Comparison of ENCODE assay signal across 8 cellular contexts in genomic region chr2:222319576-222320440, GRCh38. TPM values are rescaled to one million over a fixed set of nuclear protein-coding genes. Genes with fewer than 3 reads are reported as not detected.
DNase-seq lines count a peak whose midpoint lies in the region; ATAC-seq and TF ChIP-seq lines count a peak whose summit lies in the region.

No MANE protein-coding gene starts in this region.

- H3K27me3 ChIP-seq in Karpas-422 (ENCODE audit: low read length) (no peaks in the 10 kb centered on the region), sigmoid colon (peaks cover 9 to 48% (median 26%) of the 10 kb centered on the region in 3 donors)

- no peak for DNase-seq in activated naive CD4-positive, alpha-beta T cell treated with anti-CD3 and anti-CD28 coated beads for 36 hours
- DNase-seq in activated naive CD4-positive, alpha-beta T cell treated with Interleukin-2 at 50 U/mL for 16 hours: no peak
- DNase-seq in Karpas-422 (peak; percentile 57), activated B cell treated with CpG ODN at 0.5 μM for 24 hours (peak; percentile 37), left cardiac atrium (no peak), sigmoid colon (no peak), H4 (ENCODE audit: low spot score) (no peak)

- H3K36me3 ChIP-seq in Karpas-422 (ENCODE audit: insufficient read depth, low read length) (no peaks in the 10 kb centered on the region), sigmoid colon (no peaks in the 10 kb centered on the region)

- TF ChIP-seq CTCF in activated B cell treated with CpG ODN at 0.5 μM for 24 hours (IDR thresholded peaks at IDR 0.05) (no peak), sigmoid colon (IDR thresholded peaks at IDR 0.05) (no peak)

- H3K27me3 Mint-ChIP-seq in activated naive CD4-positive, alpha-beta T cell treated with anti-CD3 and anti-CD28 coated beads for 36 hours (ENCODE audit: low read depth): peaks cover 55% of the 10 kb centered on the region
- H3K27me3 Mint-ChIP-seq in activated B cell treated with CpG ODN at 0.5 μM for 24 hours: peaks cover 37% of the 10 kb centered on the region

- TF ChIP-seq EP300 in sigmoid colon (IDR thresholded peaks at IDR 0.05): no peak

- H3K4me3 ChIP-seq in Karpas-422 (ENCODE audit: low read length) (peak overlapping the region; percentile 44; the same call in 1 of the 2 replicates), sigmoid colon (peak overlapping the region; percentile 41 to 67 (median 50))

- no peaks in the 10 kb centered on the region for H3K9me3 Mint-ChIP-seq in activated naive CD4-positive, alpha-beta T cell treated with anti-CD3 and anti-CD28 coated beads for 36 hours
- no peaks in the 10 kb centered on the region for H3K9me3 Mint-ChIP-seq in activated B cell treated with CpG ODN at 0.5 μM for 24 hours

- CTCF ChIA-PET in activated naive CD4-positive, alpha-beta T cell treated with anti-CD3 and anti-CD28 coated beads for 36 hours (lab: Charles Lee): interaction anchor here (0.6 to 2.8 kb wide), 3 partner anchors 9 to 242 kb away, joined by 3 to 23 read pairs (median 4); no protein-coding TSS in a partner anchor
- CTCF ChIA-PET in activated B cell treated with CpG ODN at 0.5 μM for 24 hours (lab: Charles Lee): interaction anchor here (0.8 to 4.3 kb wide), 5 partner anchors 164 to 292 kb away, joined by 3 to 92 read pairs (median 13); no protein-coding TSS in a partner anchor

- H2AFZ ChIP-seq in Karpas-422 (ENCODE audit: low read length): no peak overlapping the region

- TF ChIP-seq POLR2A in sigmoid colon (IDR thresholded peaks at IDR 0.05): no peak

- no peak overlapping the region for H3K27ac Mint-ChIP-seq in activated naive CD4-positive, alpha-beta T cell treated with anti-CD3 and anti-CD28 coated beads for 36 hours
- no peak overlapping the region for H3K27ac Mint-ChIP-seq in activated B cell treated with CpG ODN at 0.5 μM for 24 hours

- no peak overlapping the region for H3K9ac ChIP-seq in Karpas-422 (ENCODE audit: low read length)

- intact Hi-C loops in activated naive CD4-positive, alpha-beta T cell treated with anti-CD3 and anti-CD28 coated beads for 36 hours (cut with micrococcal nuclease): loop anchor here (2.0 kb wide), 1 partner anchor 337 kb away; the partner anchor contains the start of gene FARSB
- intact Hi-C loops in activated B cell treated with CpG ODN at 0.5 μM for 24 hours (cut with micrococcal nuclease): loop anchor here (1.0 to 2.0 kb wide), 2 partner anchors 336 to 593 kb away; partner anchors contain the start of gene FARSB
- intact Hi-C loops in left cardiac atrium (cut with DNase I): loop anchor here (2.0 to 5.0 kb wide), 4 partner anchors 241 to 292 kb away; no protein-coding TSS in a partner anchor
- intact Hi-C loops in sigmoid colon (cut with DNase I): loop anchor here (2.0 kb wide), 1 partner anchor 293 kb away; no protein-coding TSS in a partner anchor

- peak overlapping the region; percentile 46 for H3K4me3 Mint-ChIP-seq in activated naive CD4-positive, alpha-beta T cell treated with anti-CD3 and anti-CD28 coated beads for 36 hours
- peak overlapping the region; percentile 73 for H3K4me3 Mint-ChIP-seq in activated B cell treated with CpG ODN at 0.5 μM for 24 hours

- no peaks in the 10 kb centered on the region for H4K20me1 ChIP-seq in Karpas-422 (ENCODE audit: insufficient read depth, low read depth, low read length)

- H3K9me3 ChIP-seq in Karpas-422 (ENCODE audit: low read length): no peaks in the 10 kb centered on the region
- H3K9me3 ChIP-seq in sigmoid colon: no peaks in the 10 kb centered on the region

- H3K79me2 ChIP-seq in Karpas-422 (ENCODE audit: low read length): no peaks in the 10 kb centered on the region

- POLR2A ChIA-PET in activated B cell treated with CpG ODN at 0.5 μM for 24 hours (lab: Charles Lee): no interaction called here

- H3K9me2 ChIP-seq in Karpas-422 (replicated peaks; ENCODE audit: insufficient read depth, low read length): no peaks in the 10 kb centered on the region

- H3K4me1 ChIP-seq in Karpas-422 (ENCODE audit: low read length): peaks cover 12% of the 10 kb centered on the region
- H3K4me1 ChIP-seq in sigmoid colon: peaks cover 0 to 26% (median 22%) of the 10 kb centered on the region in 4 donors

- H3K36me3 Mint-ChIP-seq in activated naive CD4-positive, alpha-beta T cell treated with anti-CD3 and anti-CD28 coated beads for 36 hours (ENCODE audit: low read depth): no peaks in the 10 kb centered on the region
- H3K36me3 Mint-ChIP-seq in activated B cell treated with CpG ODN at 0.5 μM for 24 hours (ENCODE audit: low read depth): no peaks in the 10 kb centered on the region

- ATAC-seq in GM21825 (IDR thresholded peaks at IDR 0.05; ENCODE audit: unreplicated experiment) (peak; percentile 47), activated B cell treated with CpG ODN at 0.5 μM for 24 hours (ENCODE audit: low read depth) (peak; percentile 38), left cardiac atrium (peak; percentile 21 to 55)

- peak overlapping the region; percentile 38 for H3K4me2 ChIP-seq in Karpas-422 (ENCODE audit: low read depth, low read length, poor library complexity, severe bottlenecking)

- H3K27ac ChIP-seq in Karpas-422 (ENCODE audit: low read length): no peak overlapping the region
- peak overlapping the region; percentile 55 to 85 (median 61) for H3K27ac ChIP-seq in sigmoid colon

- H3K4me1 Mint-ChIP-seq in activated naive CD4-positive, alpha-beta T cell treated with anti-CD3 and anti-CD28 coated beads for 36 hours (ENCODE audit: low read depth): peaks cover 6% of the 10 kb centered on the region
- H3K4me1 Mint-ChIP-seq in activated B cell treated with CpG ODN at 0.5 μM for 24 hours: peaks cover 11% of the 10 kb centered on the region

- WGBS in sigmoid colon, 2 donors: 1% methylated on average over 97 of the region's 97 CpGs

RNA-seq across cellular contexts. Expression of gene PAX3, which starts 21.0 kb away (rescaled TPM):
- total RNA-seq in activated naive CD4-positive, alpha-beta T cell treated with anti-CD3 and anti-CD28 coated beads for 36 hours: not detected
- total RNA-seq in Karpas-422 (2014; rRNA removed; shearing (Covaris generic); ENCODE audit: low replicate concordance): not detected in 2 replicates
- total RNA-seq in activated B cell treated with CpG ODN at 0.5 μM for 24 hours (not detected in 2 replicates), left cardiac atrium (under 1 TPM in 1 of 2 donors, not detected in 1; 0.84 TPM), sigmoid colon (not detected)
- polyA plus RNA-seq in sigmoid colon: not detected
- 2.3 and 5.5 TPM in 2 replicates for total RNA-seq in H4 (2014; rRNA removed; shearing (Covaris generic))

Comparison
In these comparisons a context has a peak if more than half of its experiments do, and no peak if none do; other contexts are left out.
1. DNase-seq: peak in Karpas-422 (single experiment) and activated B cell treated with CpG ODN at 0.5 μM for 24 hours (single experiment); none in activated naive CD4-positive, alpha-beta T cell treated with anti-CD3 and anti-CD28 coated beads for 36 hours (single experiment), activated naive CD4-positive, alpha-beta T cell treated with Interleukin-2 at 50 U/mL for 16 hours (single experiment), left cardiac atrium (single experiment), sigmoid colon (single experiment) and H4 (single experiment).
2. Peak in every context shown above with its lines, with median percentiles within 50 percentile points of each other: ATAC-seq.